ENCODE assay signal across 10 cellular contexts in genomic region chr21:15289896-15290841, GRCh38.
DNase-seq lines count a peak whose midpoint lies in the region; ATAC-seq, FAIRE-seq and TF ChIP-seq lines count a peak whose summit lies in the region.
"Had no signal": no experiment of that assay in that cellular context is flagged by ENCODE, and none has a peak within 500 bp of the region (broad histone marks: within the 10 kb centered on the region; RNA-seq: fewer than 3 reads in every experiment).

No MANE protein-coding gene starts in this region.

- no peaks in the 10 kb centered on the region for H3K4me1 ChIP-seq in GM23338 (ENCODE audit: insufficient read depth)
- H3K4me1 ChIP-seq: HAP-1 had no signal

- no peaks in the 10 kb centered on the region for H3F3A ChIP-seq in GM23338 (replicated peaks; ENCODE audit: low read depth)

- no peaks in the 10 kb centered on the region for H3K36me3 ChIP-seq in GM23338 (ENCODE audit: insufficient read depth)
- H3K36me3 ChIP-seq: HAP-1 had no signal

- peaks cover under 1% of the 10 kb centered on the region; the same call in 1 of the 2 replicates for H3K9me2 ChIP-seq in GM23338 (ENCODE audit: insufficient read depth)

- H3K9me3 Mint-ChIP-seq in GM23338 (no peaks in the 10 kb centered on the region), glutamatergic neuron (ENCODE audit: unreplicated experiment) (peaks cover 2% of the 10 kb centered on the region), progenitor cell of endocrine pancreas (ENCODE audit: low read depth) (no peaks in the 10 kb centered on the region)

- H3K4me3 Mint-ChIP-seq in GM23338 (no peak overlapping the region), glutamatergic neuron (ENCODE audit: unreplicated experiment) (no peak overlapping the region), progenitor cell of endocrine pancreas (ENCODE audit: low read depth) (peak overlapping the region; percentile 11)

- H3K27me3 Mint-ChIP-seq in GM23338 (ENCODE audit: insufficient read depth, low read depth, poor library complexity), result peaks cover 4% of the 10 kb centered on the region
- peaks cover 4% of the 10 kb centered on the region for H3K27me3 Mint-ChIP-seq in glutamatergic neuron (ENCODE audit: unreplicated experiment)
- no peaks in the 10 kb centered on the region for H3K27me3 Mint-ChIP-seq in progenitor cell of endocrine pancreas

- H4K20me1 ChIP-seq in GM23338 (replicated peaks; ENCODE audit: insufficient read depth), result no peaks in the 10 kb centered on the region

- peak; percentile 86 for DNase-seq in GM23338 (ENCODE audit: low spot score)
- DNase-seq in NCI-H2171 (lab: John Stamatoyannopoulos, UW), result peak; percentile 7
- DNase-seq in glutamatergic neuron, result peak; percentile 63
- peak; percentile 47 for DNase-seq in progenitor cell of endocrine pancreas (ENCODE audit: low spot score, unreplicated experiment)
- no peak for DNase-seq in frontal cortex (ENCODE audit: low spot score in 2 of 2)
- DNase-seq in effector CD8-positive, alpha-beta T cell (lab: John Stamatoyannopoulos, UW), result no peak
- DNase-seq: activated naive CD4-positive, alpha-beta T cell treated with anti-CD3 and anti-CD28 coated beads, Interleukin-2, amount 50 U/mL, for 16 hours had no signal

- H3K27ac Mint-ChIP-seq in GM23338 (no peak overlapping the region), glutamatergic neuron (ENCODE audit: unreplicated experiment) (peak overlapping the region; percentile 44), progenitor cell of endocrine pancreas (no peak overlapping the region)

- no peaks in the 10 kb centered on the region for H3K36me3 Mint-ChIP-seq in GM23338 (ENCODE audit: low read depth)
- H3K36me3 Mint-ChIP-seq in glutamatergic neuron (ENCODE audit: unreplicated experiment), result peaks cover 3% of the 10 kb centered on the region
- H3K36me3 Mint-ChIP-seq in progenitor cell of endocrine pancreas (ENCODE audit: insufficient read depth), result no peaks in the 10 kb centered on the region

- no peaks in the 10 kb centered on the region for H3K27me3 ChIP-seq in GM23338 (ENCODE audit: insufficient read depth)

- H3K4me3 ChIP-seq in GM23338, result no peak overlapping the region
- H3K4me3 ChIP-seq: HAP-1 had no signal

- no peaks in the 10 kb centered on the region for H3K79me2 ChIP-seq in GM23338 (replicated peaks; ENCODE audit: insufficient read depth)

- TF ChIP-seq CTCF in GM23338 (conservative IDR thresholded peaks at IDR 0.05; ENCODE audit: low read depth in 2 of 2), result no peak
- no peak for TF ChIP-seq CTCF in glutamatergic neuron (IDR thresholded peaks at IDR 0.05; ENCODE audit: partially characterized antibody, unreplicated experiment)
- TF ChIP-seq CTCF in progenitor cell of endocrine pancreas (IDR thresholded peaks at IDR 0.05; ENCODE audit: unreplicated experiment), result no peak

- H3K4me2 ChIP-seq in GM23338, result no peak overlapping the region

- peak overlapping the region; percentile 80 for H2AFZ ChIP-seq in GM23338

- no peak overlapping the region for H3K27ac ChIP-seq in GM23338 (ENCODE audit: low read depth)

- ATAC-seq in GM23338 (peak; percentile 99), HG03196 (IDR thresholded peaks at IDR 0.05; ENCODE audit: unreplicated experiment) (no peak), GM21529 (IDR thresholded peaks at IDR 0.05; ENCODE audit: unreplicated experiment) (no peak)

- H3K4me1 Mint-ChIP-seq in GM23338 (peaks cover 15% of the 10 kb centered on the region), glutamatergic neuron (ENCODE audit: low read depth, unreplicated experiment) (peaks cover 2% of the 10 kb centered on the region), progenitor cell of endocrine pancreas (ENCODE audit: low read depth) (peaks cover 24% of the 10 kb centered on the region)

- no peak for FAIRE-seq in frontal cortex (lab: Jason Lieb, UNC)

TF ChIP-seq in GM23338, 12 proteins besides CTCF, POLR2A, EP300 and RAD21:
- TF ChIP-seq JUNB (IDR thresholded peaks at IDR 0.05; ENCODE audit: unreplicated experiment) (no peak), ZNF462 (CRISPR knock-in tag; IDR thresholded peaks at IDR 0.05) (no peak), ZNF114 (CRISPR knock-in tag; IDR thresholded peaks at IDR 0.05) (no peak)

Comparison
In these comparisons a context has a peak if more than half of its experiments do, and no peak if none do; other contexts are left out.
1. DNase-seq: peak in GM23338 (single experiment), NCI-H2171 (single experiment), glutamatergic neuron (single experiment) and progenitor cell of endocrine pancreas (single experiment); none in frontal cortex (0 of 2) and effector CD8-positive, alpha-beta T cell (single experiment).